In the genomic region with DNA sequence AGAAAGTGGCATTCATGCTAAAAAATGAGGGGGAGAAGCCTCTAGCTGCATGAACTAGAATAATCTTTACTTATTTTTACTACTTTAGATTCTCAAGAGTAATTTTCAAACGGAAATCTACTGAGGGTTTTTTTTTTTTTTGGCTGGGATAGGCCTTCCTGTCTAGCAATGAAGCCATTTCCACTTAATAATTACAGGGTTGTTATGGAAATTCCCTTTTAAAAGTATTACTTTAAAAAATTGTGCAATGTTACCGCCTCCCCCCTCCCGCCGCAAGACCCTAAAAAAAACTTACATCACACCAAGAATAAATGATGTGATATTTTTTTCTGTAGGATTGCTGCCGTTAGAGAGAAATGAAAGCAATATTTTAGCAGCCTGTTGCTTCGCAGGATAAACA, we compare ENCODE assay signal across 11 cellular contexts. TPM values are rescaled to one million over a fixed set of nuclear protein-coding genes. Genes with fewer than 3 reads are reported as not detected.
DNase-seq lines count a peak whose midpoint lies in the region; TF ChIP-seq lines count a peak whose summit lies in the region.
"Had no signal": no experiment of that assay in that cellular context is flagged by ENCODE, and none has a peak within 500 bp of the region (broad histone marks: within the 10 kb centered on the region; RNA-seq: fewer than 3 reads in every experiment).

No MANE protein-coding gene starts in this region.

- peaks cover 23 to 30% of the 10 kb centered on the region in 2 donors for H3K4me1 ChIP-seq in thyroid gland

- DNase-seq in activated CD4-positive, alpha-beta T cell treated with anti-CD3 and anti-CD28 coated beads, Interleukin-2, amount 10 ng/mL, durations not matched to agents 24 days and 14 days, result no peak
- DNase-seq in activated CD4-positive, alpha-beta T cell treated with anti-CD3 and anti-CD28 coated beads for 48 hours, result no peak
- no peak for DNase-seq in activated T-helper 2 cell treated with anti-CD3 and anti-CD28 coated beads, Interferon-gamma antibody, Interleukin-2, Interleukin-4, amounts not matched to agents 10 μg/mL and 5 μg/mL and 100 μg/mL, durations not matched to agents 14 hours and 24 hours and 36 hours (ENCODE audit: low spot score)
- DNase-seq in iris pigment epithelial cell (ENCODE audit: low read depth), result peak; percentile 22
- DNase-seq in thyroid gland, result no peak
- no peak for DNase-seq in dedifferentiated amniotic fluid mesenchymal stem cell (ENCODE audit: extremely low spot score)
- DNase-seq in NCI-H774 (lab: John Stamatoyannopoulos, UW), result no peak
- no peak for DNase-seq in activated naive CD4-positive, alpha-beta T cell treated with anti-CD3 and anti-CD28 coated beads, Interleukin-2, amount 10 ng/mL, durations not matched to agents 7 days and 5 days
- DNase-seq: activated naive CD8-positive, alpha-beta T cell treated with anti-CD3 and anti-CD28 coated beads, Interleukin-2, amount 10 ng/mL, durations not matched to agents 7 days and 5 days; DMS79 treated with DMSO at 0.1 percent for 48 hours; NCI-H2029 had no signal

- no peaks in the 10 kb centered on the region for H3K9me3 ChIP-seq in thyroid gland

- WGBS in thyroid gland, 2 donors, result 52 to 59% methylated on average over 6 of the region's 6 CpGs

- intact Hi-C loops in activated CD4-positive, alpha-beta T cell treated with anti-CD3 and anti-CD28 coated beads, Interleukin-2, amount 10 ng/mL, durations not matched to agents 24 days and 14 days (cut with micrococcal nuclease), result loop anchor here (1.0 kb wide), 1 partner anchor 34 kb away; no protein-coding TSS in a partner anchor
- intact Hi-C loops in activated T-helper 2 cell treated with anti-CD3 and anti-CD28 coated beads, Interferon-gamma antibody, Interleukin-2, Interleukin-4, amounts not matched to agents 10 μg/mL and 5 μg/mL and 100 μg/mL, durations not matched to agents 14 hours and 24 hours and 36 hours (cut with micrococcal nuclease), result loop anchor here (5.0 kb wide), 1 partner anchor 77 kb away; no protein-coding TSS in a partner anchor
- intact Hi-C loops in thyroid gland (cut with DNase I), result no loop called here

- H3K9me3 Mint-ChIP-seq in activated CD4-positive, alpha-beta T cell treated with anti-CD3 and anti-CD28 coated beads, Interleukin-2, amount 10 ng/mL, durations not matched to agents 24 days and 14 days, result peaks cover 4% of the 10 kb centered on the region
- peaks cover 3% of the 10 kb centered on the region for H3K9me3 Mint-ChIP-seq in activated T-helper 2 cell treated with anti-CD3 and anti-CD28 coated beads, Interferon-gamma antibody, Interleukin-2, Interleukin-4, amounts not matched to agents 10 μg/mL and 5 μg/mL and 100 μg/mL, durations not matched to agents 14 hours and 24 hours and 36 hours
- no peaks in the 10 kb centered on the region for H3K9me3 Mint-ChIP-seq in activated naive CD4-positive, alpha-beta T cell treated with anti-CD3 and anti-CD28 coated beads, Interleukin-2, amount 10 ng/mL, durations not matched to agents 7 days and 5 days
- H3K9me3 Mint-ChIP-seq: activated naive CD8-positive, alpha-beta T cell treated with anti-CD3 and anti-CD28 coated beads, Interleukin-2, amount 10 ng/mL, durations not matched to agents 7 days and 5 days had no signal

- H3K4me3 Mint-ChIP-seq in activated CD4-positive, alpha-beta T cell treated with anti-CD3 and anti-CD28 coated beads, Interleukin-2, amount 10 ng/mL, durations not matched to agents 24 days and 14 days, result peak overlapping the region; percentile 61
- H3K4me3 Mint-ChIP-seq in activated T-helper 2 cell treated with anti-CD3 and anti-CD28 coated beads, Interferon-gamma antibody, Interleukin-2, Interleukin-4, amounts not matched to agents 10 μg/mL and 5 μg/mL and 100 μg/mL, durations not matched to agents 14 hours and 24 hours and 36 hours (ENCODE audit: low read depth), result no peak overlapping the region
- no peak overlapping the region for H3K4me3 Mint-ChIP-seq in activated naive CD4-positive, alpha-beta T cell treated with anti-CD3 and anti-CD28 coated beads, Interleukin-2, amount 10 ng/mL, durations not matched to agents 7 days and 5 days
- H3K4me3 Mint-ChIP-seq: activated naive CD8-positive, alpha-beta T cell treated with anti-CD3 and anti-CD28 coated beads, Interleukin-2, amount 10 ng/mL, durations not matched to agents 7 days and 5 days had no signal

- CTCF ChIA-PET in activated naive CD4-positive, alpha-beta T cell treated with anti-CD3 and anti-CD28 coated beads, Interleukin-2, amount 10 ng/mL, durations not matched to agents 7 days and 5 days (lab: Charles Lee), result interaction anchor here (1.3 kb wide), 1 partner anchor 33 kb away, joined by 4 read pairs; the partner anchor contains the start of gene ARL4A

- H3K4me3 ChIP-seq in thyroid gland (replicated peaks in 1 of 3), result no peak overlapping the region

- peaks cover 48% of the 10 kb centered on the region for H3K4me1 Mint-ChIP-seq in activated CD4-positive, alpha-beta T cell treated with anti-CD3 and anti-CD28 coated beads, Interleukin-2, amount 10 ng/mL, durations not matched to agents 24 days and 14 days
- peaks cover 44% of the 10 kb centered on the region for H3K4me1 Mint-ChIP-seq in activated T-helper 2 cell treated with anti-CD3 and anti-CD28 coated beads, Interferon-gamma antibody, Interleukin-2, Interleukin-4, amounts not matched to agents 10 μg/mL and 5 μg/mL and 100 μg/mL, durations not matched to agents 14 hours and 24 hours and 36 hours (ENCODE audit: low read depth)
- peaks cover 56% of the 10 kb centered on the region for H3K4me1 Mint-ChIP-seq in activated naive CD4-positive, alpha-beta T cell treated with anti-CD3 and anti-CD28 coated beads, Interleukin-2, amount 10 ng/mL, durations not matched to agents 7 days and 5 days

- H3K36me3 ChIP-seq in thyroid gland, result no peaks in the 10 kb centered on the region

- H3K27ac Mint-ChIP-seq in activated CD4-positive, alpha-beta T cell treated with anti-CD3 and anti-CD28 coated beads, Interleukin-2, amount 10 ng/mL, durations not matched to agents 24 days and 14 days, result peak overlapping the region; percentile 82
- peak overlapping the region; percentile 81 for H3K27ac Mint-ChIP-seq in activated T-helper 2 cell treated with anti-CD3 and anti-CD28 coated beads, Interferon-gamma antibody, Interleukin-2, Interleukin-4, amounts not matched to agents 10 μg/mL and 5 μg/mL and 100 μg/mL, durations not matched to agents 14 hours and 24 hours and 36 hours
- H3K27ac Mint-ChIP-seq in activated naive CD4-positive, alpha-beta T cell treated with anti-CD3 and anti-CD28 coated beads, Interleukin-2, amount 10 ng/mL, durations not matched to agents 7 days and 5 days, result no peak overlapping the region
- H3K27ac Mint-ChIP-seq: activated naive CD8-positive, alpha-beta T cell treated with anti-CD3 and anti-CD28 coated beads, Interleukin-2, amount 10 ng/mL, durations not matched to agents 7 days and 5 days had no signal

- no peak for TF ChIP-seq POLR2A in thyroid gland (IDR thresholded peaks at IDR 0.05)

- H3K27me3 ChIP-seq in thyroid gland, result no peaks in the 10 kb centered on the region

- TF ChIP-seq CTCF in thyroid gland (IDR thresholded peaks at IDR 0.05), result no peak

- H3K27ac ChIP-seq in thyroid gland, result peak overlapping the region; percentile 56 to 75 (median 67)

- no peaks in the 10 kb centered on the region for H3K27me3 Mint-ChIP-seq in activated CD4-positive, alpha-beta T cell treated with anti-CD3 and anti-CD28 coated beads, Interleukin-2, amount 10 ng/mL, durations not matched to agents 24 days and 14 days
- H3K27me3 Mint-ChIP-seq in activated T-helper 2 cell treated with anti-CD3 and anti-CD28 coated beads, Interferon-gamma antibody, Interleukin-2, Interleukin-4, amounts not matched to agents 10 μg/mL and 5 μg/mL and 100 μg/mL, durations not matched to agents 14 hours and 24 hours and 36 hours (ENCODE audit: low read depth), result no peaks in the 10 kb centered on the region
- H3K27me3 Mint-ChIP-seq in activated naive CD4-positive, alpha-beta T cell treated with anti-CD3 and anti-CD28 coated beads, Interleukin-2, amount 10 ng/mL, durations not matched to agents 7 days and 5 days, result no peaks in the 10 kb centered on the region
- H3K27me3 Mint-ChIP-seq: activated naive CD8-positive, alpha-beta T cell treated with anti-CD3 and anti-CD28 coated beads, Interleukin-2, amount 10 ng/mL, durations not matched to agents 7 days and 5 days had no signal

- no peaks in the 10 kb centered on the region for H3K36me3 Mint-ChIP-seq in activated CD4-positive, alpha-beta T cell treated with anti-CD3 and anti-CD28 coated beads, Interleukin-2, amount 10 ng/mL, durations not matched to agents 24 days and 14 days (ENCODE audit: low read depth)
- peaks cover 13% of the 10 kb centered on the region for H3K36me3 Mint-ChIP-seq in activated T-helper 2 cell treated with anti-CD3 and anti-CD28 coated beads, Interferon-gamma antibody, Interleukin-2, Interleukin-4, amounts not matched to agents 10 μg/mL and 5 μg/mL and 100 μg/mL, durations not matched to agents 14 hours and 24 hours and 36 hours (ENCODE audit: low read depth)
- H3K36me3 Mint-ChIP-seq in activated naive CD4-positive, alpha-beta T cell treated with anti-CD3 and anti-CD28 coated beads, Interleukin-2, amount 10 ng/mL, durations not matched to agents 7 days and 5 days, result no peaks in the 10 kb centered on the region

RNA-seq across cellular contexts. Expression of gene ARL4A, which starts 32.5 kb away (rescaled TPM):
- 8.9 and 11.0 TPM in 2 replicates for total RNA-seq in activated CD4-positive, alpha-beta T cell treated with anti-CD3 and anti-CD28 coated beads, Interleukin-2, amount 10 ng/mL, durations not matched to agents 24 days and 14 days
- total RNA-seq in activated T-helper 2 cell treated with anti-CD3 and anti-CD28 coated beads, Interferon-gamma antibody, Interleukin-2, Interleukin-4, amounts not matched to agents 10 μg/mL and 5 μg/mL and 100 μg/mL, durations not matched to agents 14 hours and 24 hours and 36 hours, result 13.8 and 14.8 TPM in 2 replicates
- 10 to 100 TPM; 30.6 to 87.6 (median 43.4) TPM for total RNA-seq in thyroid gland
